ENCODE assay signal across 1 cellular context in genomic region chr2:201969241-201969937, GRCh38.
TF ChIP-seq lines count a peak whose summit lies in the region.

No MANE protein-coding gene starts in this region.

TF ChIP-seq in SK-N-SH treated with all-trans-retinoic acid at 6 μM for 48 hours, 23 proteins besides CTCF, POLR2A, EP300 and RAD21:
- TF ChIP-seq TCF4 (CRISPR knock-in tag; IDR thresholded peaks at IDR 0.05; ENCODE audit: borderline replicate concordance) (peak; percentile 64; the same call in 1 of the 2 replicates), POU6F1 (CRISPR knock-in tag; IDR thresholded peaks at IDR 0.05; ENCODE audit: borderline replicate concordance, low read depth) (no peak)
